20 cellular contexts compared by ENCODE assay signal in the genomic region with DNA sequence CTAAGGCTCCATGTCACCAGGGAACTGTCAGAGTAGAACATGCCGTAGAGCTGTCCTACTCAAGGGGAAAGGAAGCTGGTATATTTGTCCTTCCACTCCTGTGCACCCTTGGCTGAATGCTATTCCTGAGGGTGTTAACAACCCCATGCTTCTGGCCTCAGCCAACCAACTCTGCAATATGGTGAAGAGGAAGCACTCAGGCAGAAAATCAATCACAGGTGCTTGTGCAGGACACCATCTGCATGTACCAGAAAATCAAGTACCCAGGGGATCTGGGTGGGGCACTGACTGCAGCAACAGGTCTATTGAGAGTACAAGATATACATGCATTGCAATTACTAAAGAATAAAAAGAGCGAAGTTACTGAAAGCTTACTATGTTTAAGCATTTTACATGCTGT. TPM values are rescaled to one million over a fixed set of nuclear protein-coding genes. Genes with fewer than 3 reads are reported as not detected.
DNase-seq lines count a peak whose midpoint lies in the region; TF ChIP-seq lines count a peak whose summit lies in the region.
"Had no signal": no experiment of that assay in that cellular context is flagged by ENCODE, and none has a peak within 500 bp of the region (broad histone marks: within the 10 kb centered on the region; RNA-seq: fewer than 3 reads in every experiment).

No MANE protein-coding gene starts in this region.

- no peak for TF ChIP-seq CTCF in OCI-LY3 (IDR thresholded peaks at IDR 0.05; ENCODE audit: low read depth, low read length)

- DNase-seq in NCI-H2107 treated with DMSO at 0.1 percent for 48 hours (lab: John Stamatoyannopoulos, UW; ENCODE audit: unreplicated experiment) = peak; percentile 49
- no peak for DNase-seq in NCI-H2107 (lab: John Stamatoyannopoulos, UW)
- DNase-seq in NCI-H187 treated with DMSO at 0.1 percent for 48 hours (lab: John Stamatoyannopoulos, UW) = peak; percentile 62
- DNase-seq in posterior vena cava (ENCODE audit: low spot score) = peak; percentile 15
- DNase-seq in HuH-7 (ENCODE audit: low spot score) = no peak
- DNase-seq in cardiac septum (ENCODE audit: low spot score) = no peak
- DNase-seq in activated T-cell treated with anti-CD3 and anti-CD28 coated beads, Interleukin-2, amount 50 U/mL, for 1 hour = no peak
- DNase-seq: activated CD4-positive, alpha-beta T cell treated with anti-CD3 and anti-CD28 coated beads for 36 hours; activated naive CD8-positive, alpha-beta T cell treated with anti-CD3 and anti-CD28 coated beads, Interleukin-2, amount 50 U/mL, for 24 hours; caudate nucleus; CD4-positive, alpha-beta memory T cell; GDM1; HCEC 1CT; hippocampal formation; NCI-H1092 treated with DMSO at 0.1 percent for 48 hours; stimulated activated naive CD4-positive, alpha-beta T cell; T-helper 9 cell; trophoblast cell had no signal

- H3K79me2 ChIP-seq in OCI-LY3 (ENCODE audit: low read length) = no peaks in the 10 kb centered on the region

- intact Hi-C loops in posterior vena cava (cut with DNase I) = no loop called here
- intact Hi-C loops in cardiac septum (cut with DNase I) = no loop called here

- no peaks in the 10 kb centered on the region for H3K27me3 ChIP-seq in OCI-LY3 (ENCODE audit: low read depth, low read length)

- H3K36me3 ChIP-seq in OCI-LY3 (replicated peaks; ENCODE audit: low read depth, low read length) = no peaks in the 10 kb centered on the region

- H3K4me1 ChIP-seq in OCI-LY3 (ENCODE audit: low read length) = peaks cover 89% of the 10 kb centered on the region
- H3K4me1 ChIP-seq: A549 had no signal

- H3K4me3 ChIP-seq in OCI-LY3 (ENCODE audit: low read length) = no peak overlapping the region
- H3K4me3 ChIP-seq: A549 had no signal

- H3K9me3 ChIP-seq in OCI-LY3 (ENCODE audit: insufficient read depth, low read length) = no peaks in the 10 kb centered on the region
- H3K9me3 ChIP-seq: A549 had no signal

- no peaks in the 10 kb centered on the region for H4K20me1 ChIP-seq in OCI-LY3 (ENCODE audit: insufficient read depth, low read length)

- H2AFZ ChIP-seq in OCI-LY3 (ENCODE audit: low read depth, low read length) = no peak overlapping the region

- no peak overlapping the region; the same call in 1 of the 2 replicates for H3K27ac ChIP-seq in OCI-LY3 (ENCODE audit: low read length)
- H3K27ac ChIP-seq: A549 had no signal

- no peak overlapping the region for H3K9ac ChIP-seq in OCI-LY3 (ENCODE audit: low read length)

- peak overlapping the region; percentile 31 for H3K4me2 ChIP-seq in OCI-LY3 (ENCODE audit: low read length)
- H3K4me2 ChIP-seq: A549 had no signal

RNA-seq across cellular contexts. Expression of gene NEK6, which starts 51.4 kb away (rescaled TPM):
- total RNA-seq in posterior vena cava (10 to 100 TPM; 56.9 to 62.7 TPM), cardiac septum (11.6 TPM)

Comparison
In these comparisons a context has a peak if more than half of its experiments do, and no peak if none do; other contexts are left out.
1. DNase-seq: peak in NCI-H2107 treated with DMSO at 0.1 percent for 48 hours (single experiment), NCI-H187 treated with DMSO at 0.1 percent for 48 hours (single experiment) and posterior vena cava (single experiment); none in NCI-H2107 (single experiment), HuH-7 (single experiment), cardiac septum (single experiment) and activated T-cell treated with anti-CD3 and anti-CD28 coated beads, Interleukin-2, amount 50 U/mL, for 1 hour (single experiment).